Comparison of ENCODE assay signal across 1 cellular context in the genomic region with DNA sequence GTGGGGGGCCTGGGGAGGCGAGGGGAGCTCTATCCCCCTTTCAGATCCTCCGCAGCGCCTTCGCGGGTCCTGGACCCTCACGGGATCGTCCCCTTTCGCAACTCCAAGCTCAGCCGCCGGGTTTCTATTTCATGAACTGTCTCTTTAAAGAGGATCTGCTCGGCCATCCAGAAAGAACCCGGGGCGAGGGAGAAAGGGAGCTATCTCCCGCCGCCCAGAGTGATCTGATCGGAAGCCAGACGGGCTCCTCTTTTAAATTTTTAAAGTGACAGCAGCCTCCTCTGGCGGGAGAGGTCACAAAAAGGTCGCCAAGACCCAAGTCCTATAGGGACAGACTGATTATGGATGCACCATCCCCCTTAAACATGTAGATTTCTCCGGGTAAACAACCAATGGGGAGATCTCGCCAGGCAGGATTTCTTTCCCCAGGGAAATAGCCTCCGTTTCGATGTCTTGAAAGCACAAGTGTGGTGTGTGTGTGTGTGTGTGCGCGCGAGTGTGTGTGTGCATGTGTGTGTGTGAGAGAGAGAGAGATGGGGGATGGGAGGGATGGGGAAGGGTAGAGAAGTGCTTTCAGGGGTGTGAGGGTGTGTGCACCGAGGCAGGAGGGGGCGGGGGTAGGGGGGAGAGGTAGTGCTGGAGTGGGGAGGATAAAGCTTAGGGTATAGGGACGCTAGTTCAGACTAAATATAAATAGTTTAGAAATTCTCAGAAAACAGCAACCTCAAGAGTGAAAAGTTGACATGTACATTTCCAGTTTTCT.
TF ChIP-seq lines count a peak whose summit lies in the region.

No MANE protein-coding gene starts in this region.

TF ChIP-seq in K562, 482 proteins besides CTCF, POLR2A, EP300 and RAD21 (continued from another document and continues in another):
- TF ChIP-seq, protein P1, sequence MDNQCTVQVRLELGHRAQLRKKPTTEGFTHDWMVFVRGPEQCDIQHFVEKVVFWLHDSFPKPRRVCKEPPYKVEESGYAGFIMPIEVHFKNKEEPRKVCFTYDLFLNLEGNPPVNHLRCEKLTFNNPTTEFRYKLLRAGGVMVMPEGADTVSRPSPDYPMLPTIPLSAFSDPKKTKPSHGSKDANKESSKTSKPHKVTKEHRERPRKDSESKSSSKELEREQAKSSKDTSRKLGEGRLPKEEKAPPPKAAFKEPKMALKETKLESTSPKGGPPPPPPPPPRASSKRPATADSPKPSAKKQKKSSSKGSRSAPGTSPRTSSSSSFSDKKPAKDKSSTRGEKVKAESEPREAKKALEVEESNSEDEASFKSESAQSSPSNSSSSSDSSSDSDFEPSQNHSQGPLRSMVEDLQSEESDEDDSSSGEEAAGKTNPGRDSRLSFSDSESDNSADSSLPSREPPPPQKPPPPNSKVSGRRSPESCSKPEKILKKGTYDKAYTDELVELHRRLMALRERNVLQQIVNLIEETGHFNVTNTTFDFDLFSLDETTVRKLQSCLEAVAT (IDR thresholded peaks at IDR 0.05): peak; percentile 58 to 75; a peak in 1 of 4 replicates
- TF ChIP-seq SMAD2 (IDR thresholded peaks at IDR 0.05; ENCODE audit: low read depth, low read length) (no peak), TBL1XR1 (IDR thresholded peaks at IDR 0.05; ENCODE audit: low read length in 2 of 2) (no peak; a peak in 1 of 4 replicates), ZNF134 (CRISPR knock-in tag; conservative IDR thresholded peaks at IDR 0.05) (no peak), ZNF280B (CRISPR knock-in tag; IDR thresholded peaks at IDR 0.05) (no peak), RNF2 (IDR thresholded peaks at IDR 0.05) (peak; percentile 42; the same call in 1 of the 2 replicates), SETDB1 (IDR thresholded peaks at IDR 0.05; ENCODE audit: low read length) (no peak), HES1 (IDR thresholded peaks at IDR 0.05; ENCODE audit: low read depth) (no peak), ZNF583 (CRISPR knock-in tag; IDR thresholded peaks at IDR 0.05) (no peak), MTA2 (IDR thresholded peaks at IDR 0.05; ENCODE audit: low read depth) (peak; percentile 18; the same call in 1 of the 2 replicates), ZBTB17 (CRISPR knock-in tag; IDR thresholded peaks at IDR 0.05) (peak; percentile 90), ZNF384 (IDR thresholded peaks at IDR 0.05; ENCODE audit: low read depth, low read length) (no peak), ZFP1 (CRISPR knock-in tag; IDR thresholded peaks at IDR 0.05) (no peak), ZNF445 (CRISPR knock-in tag; IDR thresholded peaks at IDR 0.05; ENCODE audit: low read depth) (no peak), JUND (IDR thresholded peaks at IDR 0.05; ENCODE audit: borderline replicate concordance, low read depth, low read length) (no peak), JUND (tag; IDR thresholded peaks at IDR 0.05; ENCODE audit: borderline replicate concordance, low read depth, low read length) (no peak), YBX1 (IDR thresholded peaks at IDR 0.05) (no peak), SRSF3 (IDR thresholded peaks at IDR 0.05; ENCODE audit: insufficient read depth, low read length) (no peak), NFRKB (IDR thresholded peaks at IDR 0.05; ENCODE audit: low read depth) (no peak), YY1 (IDR thresholded peaks at IDR 0.05; ENCODE audit: borderline replicate concordance in 1 of 3, control insufficient read depth in 1 of 3, extremely low read depth in 1 of 3, insufficient read depth in 3 of 3, insufficient read length in 1 of 3, insufficient replicate concordance in 2 of 3, low read depth in 1 of 3, low read length in 2 of 3) (peak in 1 of 3 experiments; percentile 10), ZEB2 (IDR thresholded peaks at IDR 0.05) (no peak), POLR2AphosphoS5 (IDR thresholded peaks at IDR 0.05; ENCODE audit: control insufficient read depth, insufficient read depth, low read depth, low read length) (no peak; the same call in 1 of the 2 replicates), BDP1 (IDR thresholded peaks at IDR 0.05; ENCODE audit: insufficient read depth, insufficient read length) (no peak)
- TF ChIP-seq, protein P2, sequence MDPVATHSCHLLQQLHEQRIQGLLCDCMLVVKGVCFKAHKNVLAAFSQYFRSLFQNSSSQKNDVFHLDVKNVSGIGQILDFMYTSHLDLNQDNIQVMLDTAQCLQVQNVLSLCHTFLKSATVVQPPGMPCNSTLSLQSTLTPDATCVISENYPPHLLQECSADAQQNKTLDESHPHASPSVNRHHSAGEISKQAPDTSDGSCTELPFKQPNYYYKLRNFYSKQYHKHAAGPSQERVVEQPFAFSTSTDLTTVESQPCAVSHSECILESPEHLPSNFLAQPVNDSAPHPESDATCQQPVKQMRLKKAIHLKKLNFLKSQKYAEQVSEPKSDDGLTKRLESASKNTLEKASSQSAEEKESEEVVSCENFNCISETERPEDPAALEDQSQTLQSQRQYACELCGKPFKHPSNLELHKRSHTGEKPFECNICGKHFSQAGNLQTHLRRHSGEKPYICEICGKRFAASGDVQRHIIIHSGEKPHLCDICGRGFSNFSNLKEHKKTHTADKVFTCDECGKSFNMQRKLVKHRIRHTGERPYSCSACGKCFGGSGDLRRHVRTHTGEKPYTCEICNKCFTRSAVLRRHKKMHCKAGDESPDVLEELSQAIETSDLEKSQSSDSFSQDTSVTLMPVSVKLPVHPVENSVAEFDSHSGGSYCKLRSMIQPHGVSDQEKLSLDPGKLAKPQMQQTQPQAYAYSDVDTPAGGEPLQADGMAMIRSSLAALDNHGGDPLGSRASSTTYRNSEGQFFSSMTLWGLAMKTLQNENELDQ (CRISPR knock-in tag; IDR thresholded peaks at IDR 0.05; ENCODE audit: borderline replicate concordance): no peak
- TF ChIP-seq, protein P3, sequence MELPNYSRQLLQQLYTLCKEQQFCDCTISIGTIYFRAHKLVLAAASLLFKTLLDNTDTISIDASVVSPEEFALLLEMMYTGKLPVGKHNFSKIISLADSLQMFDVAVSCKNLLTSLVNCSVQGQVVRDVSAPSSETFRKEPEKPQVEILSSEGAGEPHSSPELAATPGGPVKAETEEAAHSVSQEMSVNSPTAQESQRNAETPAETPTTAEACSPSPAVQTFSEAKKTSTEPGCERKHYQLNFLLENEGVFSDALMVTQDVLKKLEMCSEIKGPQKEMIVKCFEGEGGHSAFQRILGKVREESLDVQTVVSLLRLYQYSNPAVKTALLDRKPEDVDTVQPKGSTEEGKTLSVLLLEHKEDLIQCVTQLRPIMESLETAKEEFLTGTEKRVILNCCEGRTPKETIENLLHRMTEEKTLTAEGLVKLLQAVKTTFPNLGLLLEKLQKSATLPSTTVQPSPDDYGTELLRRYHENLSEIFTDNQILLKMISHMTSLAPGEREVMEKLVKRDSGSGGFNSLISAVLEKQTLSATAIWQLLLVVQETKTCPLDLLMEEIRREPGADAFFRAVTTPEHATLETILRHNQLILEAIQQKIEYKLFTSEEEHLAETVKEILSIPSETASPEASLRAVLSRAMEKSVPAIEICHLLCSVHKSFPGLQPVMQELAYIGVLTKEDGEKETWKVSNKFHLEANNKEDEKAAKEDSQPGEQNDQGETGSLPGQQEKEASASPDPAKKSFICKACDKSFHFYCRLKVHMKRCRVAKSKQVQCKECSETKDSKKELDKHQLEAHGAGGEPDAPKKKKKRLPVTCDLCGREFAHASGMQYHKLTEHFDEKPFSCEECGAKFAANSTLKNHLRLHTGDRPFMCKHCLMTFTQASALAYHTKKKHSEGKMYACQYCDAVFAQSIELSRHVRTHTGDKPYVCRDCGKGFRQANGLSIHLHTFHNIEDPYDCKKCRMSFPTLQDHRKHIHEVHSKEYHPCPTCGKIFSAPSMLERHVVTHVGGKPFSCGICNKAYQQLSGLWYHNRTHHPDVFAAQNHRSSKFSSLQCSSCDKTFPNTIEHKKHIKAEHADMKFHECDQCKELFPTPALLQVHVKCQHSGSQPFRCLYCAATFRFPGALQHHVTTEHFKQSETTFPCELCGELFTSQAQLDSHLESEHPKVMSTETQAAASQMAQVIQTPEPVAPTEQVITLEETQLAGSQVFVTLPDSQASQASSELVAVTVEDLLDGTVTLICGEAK (IDR thresholded peaks at IDR 0.05): peak; percentile 28; the same call in 1 of the 2 replicates
- TF ChIP-seq, protein P3 (CRISPR knock-in tag; IDR thresholded peaks at IDR 0.05): no peak
- TF ChIP-seq, protein P4, sequence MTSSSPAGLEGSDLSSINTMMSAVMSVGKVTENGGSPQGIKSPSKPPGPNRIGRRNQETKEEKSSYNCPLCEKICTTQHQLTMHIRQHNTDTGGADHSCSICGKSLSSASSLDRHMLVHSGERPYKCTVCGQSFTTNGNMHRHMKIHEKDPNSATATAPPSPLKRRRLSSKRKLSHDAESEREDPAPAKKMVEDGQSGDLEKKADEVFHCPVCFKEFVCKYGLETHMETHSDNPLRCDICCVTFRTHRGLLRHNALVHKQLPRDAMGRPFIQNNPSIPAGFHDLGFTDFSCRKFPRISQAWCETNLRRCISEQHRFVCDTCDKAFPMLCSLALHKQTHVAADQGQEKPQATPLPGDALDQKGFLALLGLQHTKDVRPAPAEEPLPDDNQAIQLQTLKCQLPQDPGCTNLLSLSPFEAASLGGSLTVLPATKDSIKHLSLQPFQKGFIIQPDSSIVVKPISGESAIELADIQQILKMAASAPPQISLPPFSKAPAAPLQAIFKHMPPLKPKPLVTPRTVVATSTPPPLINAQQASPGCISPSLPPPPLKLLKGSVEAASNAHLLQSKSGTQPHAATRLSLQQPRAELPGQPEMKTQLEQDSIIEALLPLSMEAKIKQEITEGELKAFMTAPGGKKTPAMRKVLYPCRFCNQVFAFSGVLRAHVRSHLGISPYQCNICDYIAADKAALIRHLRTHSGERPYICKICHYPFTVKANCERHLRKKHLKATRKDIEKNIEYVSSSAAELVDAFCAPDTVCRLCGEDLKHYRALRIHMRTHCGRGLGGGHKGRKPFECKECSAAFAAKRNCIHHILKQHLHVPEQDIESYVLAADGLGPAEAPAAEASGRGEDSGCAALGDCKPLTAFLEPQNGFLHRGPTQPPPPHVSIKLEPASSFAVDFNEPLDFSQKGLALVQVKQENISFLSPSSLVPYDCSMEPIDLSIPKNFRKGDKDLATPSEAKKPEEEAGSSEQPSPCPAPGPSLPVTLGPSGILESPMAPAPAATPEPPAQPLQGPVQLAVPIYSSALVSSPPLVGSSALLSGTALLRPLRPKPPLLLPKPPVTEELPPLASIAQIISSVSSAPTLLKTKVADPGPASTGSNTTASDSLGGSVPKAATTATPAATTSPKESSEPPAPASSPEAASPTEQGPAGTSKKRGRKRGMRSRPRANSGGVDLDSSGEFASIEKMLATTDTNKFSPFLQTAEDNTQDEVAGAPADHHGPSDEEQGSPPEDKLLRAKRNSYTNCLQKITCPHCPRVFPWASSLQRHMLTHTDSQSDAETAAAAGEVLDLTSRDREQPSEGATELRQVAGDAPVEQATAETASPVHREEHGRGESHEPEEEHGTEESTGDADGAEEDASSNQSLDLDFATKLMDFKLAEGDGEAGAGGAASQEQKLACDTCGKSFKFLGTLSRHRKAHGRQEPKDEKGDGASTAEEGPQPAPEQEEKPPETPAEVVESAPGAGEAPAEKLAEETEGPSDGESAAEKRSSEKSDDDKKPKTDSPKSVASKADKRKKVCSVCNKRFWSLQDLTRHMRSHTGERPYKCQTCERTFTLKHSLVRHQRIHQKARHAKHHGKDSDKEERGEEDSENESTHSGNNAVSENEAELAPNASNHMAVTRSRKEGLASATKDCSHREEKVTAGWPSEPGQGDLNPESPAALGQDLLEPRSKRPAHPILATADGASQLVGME (CRISPR knock-in tag; IDR thresholded peaks at IDR 0.05): no peak
- TF ChIP-seq, protein P5, sequence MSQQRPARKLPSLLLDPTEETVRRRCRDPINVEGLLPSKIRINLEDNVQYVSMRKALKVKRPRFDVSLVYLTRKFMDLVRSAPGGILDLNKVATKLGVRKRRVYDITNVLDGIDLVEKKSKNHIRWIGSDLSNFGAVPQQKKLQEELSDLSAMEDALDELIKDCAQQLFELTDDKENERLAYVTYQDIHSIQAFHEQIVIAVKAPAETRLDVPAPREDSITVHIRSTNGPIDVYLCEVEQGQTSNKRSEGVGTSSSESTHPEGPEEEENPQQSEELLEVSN (IDR thresholded peaks at IDR 0.05; ENCODE audit: borderline replicate concordance in 1 of 2, extremely low read depth in 1 of 2, insufficient read depth in 1 of 2, insufficient read length in 1 of 2, low read depth in 1 of 2, low read length in 1 of 2, poor library complexity in 1 of 2, severe bottlenecking in 1 of 2): peak in 1 of 2 experiments; percentile 43
